Comparison of ENCODE assay signal across 9 cellular contexts in genomic region chr3:127092776-127093175, GRCh38.
"Had no signal": no experiment of that assay in that cellular context is flagged by ENCODE, and none has a peak within 500 bp of the region (broad histone marks: within the 10 kb centered on the region; RNA-seq: fewer than 3 reads in every experiment).

No MANE protein-coding gene starts in this region.

- H3K9me3 ChIP-seq: psoas muscle, testis had no signal

- H3K4me3 ChIP-seq: heart left ventricle, psoas muscle, testis had no signal

- ATAC-seq: heart left ventricle, psoas muscle had no signal

- H3K27ac ChIP-seq: heart left ventricle, psoas muscle, testis had no signal

- H3K36me3 ChIP-seq: heart left ventricle had no signal

- DNase-seq: activated B cell treated with CpG ODN at 0.5 μM for 24 hours; activated CD4-positive, alpha-beta T cell treated with anti-CD3 and anti-CD28 coated beads, Interleukin-2, amount 10 ng/mL, durations not matched to agents 24 days and 14 days; activated naive CD4-positive, alpha-beta T cell treated with Interleukin-2 at 50 U/mL for 16 hours; foreskin melanocyte; heart left ventricle; stimulated activated CD4-positive, alpha-beta T cell treated with anti-CD3 and anti-CD28 coated beads, Interleukin-4, amount 100 ng/mL, for 1 hour; stimulated activated CD8-positive, alpha-beta memory T cell treated with anti-CD3 and anti-CD28 coated beads, Interleukin-4, amount 100 ng/mL, for 48 hours; testis had no signal

- H3K4me1 ChIP-seq: psoas muscle, testis had no signal
